ENCODE assay signal across 16 cellular contexts in genomic region chr2:188979730-188980123, GRCh38. TPM values are rescaled to one million over a fixed set of nuclear protein-coding genes. Genes with fewer than 3 reads are reported as not detected.
DNase-seq lines count a peak whose midpoint lies in the region; ATAC-seq, FAIRE-seq and TF ChIP-seq lines count a peak whose summit lies in the region.
"Had no signal": no experiment of that assay in that cellular context is flagged by ENCODE, and none has a peak within 500 bp of the region (broad histone marks: within the 10 kb centered on the region; RNA-seq: fewer than 3 reads in every experiment).

No MANE protein-coding gene starts in this region.

- CTCF ChIA-PET in SK-N-SH (lab: Yijun Ruan, JAX), result interaction anchor here (4.6 kb wide), 1 partner anchor 454 kb away, joined by 38 read pairs; no protein-coding TSS in a partner anchor
- CTCF ChIA-PET in CD4-positive, alpha-beta memory T cell (lab: Charles Lee; ENCODE audit: partially characterized antibody), result no interaction called here

- 12% methylated on average over 2 of the region's 2 CpGs for WGBS in SK-N-SH (ENCODE audit: low lambda C conversion rate)
- whole genome bisulfite sequencing in right cardiac atrium, result 53% methylated on average over 2 of the region's 2 CpGs

- H3K4me2 ChIP-seq in SK-N-SH, result peak overlapping the region; percentile 85
- peak overlapping the region; percentile 86 for H3K4me2 ChIP-seq in skeletal muscle satellite cell (ENCODE audit: low read length)

- H3K4me3 Mint-ChIP-seq in CD4-positive, alpha-beta memory T cell, result no peak overlapping the region
- H3K4me3 Mint-ChIP-seq: activated B cell treated with CpG ODN at 0.5 μM for 24 hours; CD4-positive, CD25-positive, alpha-beta regulatory T cell had no signal

- POLR2A ChIA-PET in SK-N-SH (lab: Yijun Ruan, JAX), result no interaction called here
- POLR2A ChIA-PET in CD4-positive, alpha-beta memory T cell (lab: Charles Lee; ENCODE audit: partially characterized antibody), result no interaction called here

- peak; percentile 21 for FAIRE-seq in D721Med (lab: Jason Lieb, UNC)

- H3K27ac ChIP-seq in SK-N-SH (ENCODE audit: low read depth in 2 of 2, low read length in 1 of 2) (peak overlapping the region; percentile 99 to 100), right cardiac atrium (ENCODE audit: low read length) (no peak overlapping the region)
- H3K27ac ChIP-seq in CD4-positive, alpha-beta memory T cell (ENCODE audit: low read depth, low read length), result no peak overlapping the region

- TF ChIP-seq EP300 in SK-N-SH (IDR thresholded peaks at IDR 0.05; ENCODE audit: borderline replicate concordance in 1 of 2, low read depth in 1 of 2, low read length in 1 of 2), result no peak

- H3K9me3 ChIP-seq in SK-N-SH, result no peaks in the 10 kb centered on the region
- H3K9me3 ChIP-seq in right cardiac atrium (ENCODE audit: control insufficient read depth, low read length), result no peaks in the 10 kb centered on the region
- H3K9me3 ChIP-seq in skeletal muscle satellite cell (replicated peaks; ENCODE audit: low read length), result no peaks in the 10 kb centered on the region
- no peaks in the 10 kb centered on the region for H3K9me3 ChIP-seq in CD4-positive, alpha-beta memory T cell (ENCODE audit: control insufficient read depth in 1 of 2, low read length in 2 of 2)

- no peak for TF ChIP-seq RAD21 in SK-N-SH (IDR thresholded peaks at IDR 0.05; ENCODE audit: low read length)

- no peaks in the 10 kb centered on the region for H3K9me2 ChIP-seq in SK-N-SH

- TF ChIP-seq CTCF in D721Med (IDR thresholded peaks at IDR 0.05; ENCODE audit: insufficient read depth, missing control alignments), result no peak
- no peak for TF ChIP-seq CTCF in SK-N-SH (IDR thresholded peaks at IDR 0.05)

- peak overlapping the region; percentile 96 for H3K9ac ChIP-seq in SK-N-SH
- peak overlapping the region; percentile 95 for H3K9ac ChIP-seq in skeletal muscle satellite cell (ENCODE audit: low read depth, low read length)

- H3F3A ChIP-seq in SK-N-SH (replicated peaks; ENCODE audit: insufficient read depth), result peaks cover 87% of the 10 kb centered on the region

- H3K4me3 ChIP-seq in SK-N-SH (ENCODE audit: low read depth in 2 of 2, low read length in 1 of 2), result peak overlapping the region; percentile 17 to 74; a peak in 2 of 4 replicates
- peak overlapping the region; percentile 45 for H3K4me3 ChIP-seq in right cardiac atrium (ENCODE audit: low read length)
- peak overlapping the region; percentile 49 for H3K4me3 ChIP-seq in skeletal muscle satellite cell (ENCODE audit: low read length)
- H3K4me3 ChIP-seq in CD4-positive, alpha-beta memory T cell (ENCODE audit: low read length in 2 of 2), result no peak overlapping the region

- H3K27ac Mint-ChIP-seq in CD4-positive, alpha-beta memory T cell, result no peak overlapping the region
- H3K27ac Mint-ChIP-seq: activated B cell treated with CpG ODN at 0.5 μM for 24 hours; CD4-positive, CD25-positive, alpha-beta regulatory T cell had no signal

- no peaks in the 10 kb centered on the region for H3K27me3 Mint-ChIP-seq in CD4-positive, alpha-beta memory T cell
- H3K27me3 Mint-ChIP-seq: activated B cell treated with CpG ODN at 0.5 μM for 24 hours; CD4-positive, CD25-positive, alpha-beta regulatory T cell had no signal

- H3K36me3 Mint-ChIP-seq in CD4-positive, alpha-beta memory T cell, result no peaks in the 10 kb centered on the region
- H3K36me3 Mint-ChIP-seq: CD4-positive, CD25-positive, alpha-beta regulatory T cell had no signal

- H2AFZ ChIP-seq in SK-N-SH (ENCODE audit: low read depth), result no peak overlapping the region

- peaks cover 16 to 63% of the 10 kb centered on the region in 2 experiments for H3K36me3 ChIP-seq in SK-N-SH (replicated peaks in 1 of 2; ENCODE audit: control insufficient read depth in 1 of 2, insufficient read depth in 2 of 2, low read length in 1 of 2)
- H3K36me3 ChIP-seq in skeletal muscle satellite cell (ENCODE audit: insufficient read depth, low read length), result no peaks in the 10 kb centered on the region
- no peaks in the 10 kb centered on the region for H3K36me3 ChIP-seq in CD4-positive, alpha-beta memory T cell (ENCODE audit: insufficient read depth, low read length)

- intact Hi-C loops in right cardiac atrium (cut with DNase I), result loop anchor here in 3 of 4 donors (10.0 kb wide), 2 partner anchors 195 to 455 kb away; no protein-coding TSS in a partner anchor
- intact Hi-C loops in CD4-positive, alpha-beta memory T cell (cut with micrococcal nuclease), result no loop called here

- H3K4me1 Mint-ChIP-seq in CD4-positive, alpha-beta memory T cell, result peaks cover 0 to 7% (median 4%) of the 10 kb centered on the region in 4 donors
- H3K4me1 Mint-ChIP-seq: activated B cell treated with CpG ODN at 0.5 μM for 24 hours had no signal

- no peaks in the 10 kb centered on the region for H3K27me3 ChIP-seq in SK-N-SH (ENCODE audit: insufficient read depth)
- H3K27me3 ChIP-seq in right cardiac atrium (ENCODE audit: control insufficient read depth, insufficient read depth), result no peaks in the 10 kb centered on the region
- no peaks in the 10 kb centered on the region for H3K27me3 ChIP-seq in skeletal muscle satellite cell (ENCODE audit: control insufficient read depth, insufficient read depth, low read length)
- H3K27me3 ChIP-seq in CD4-positive, alpha-beta memory T cell (ENCODE audit: insufficient read depth, low read length), result no peaks in the 10 kb centered on the region

- no peaks in the 10 kb centered on the region for H3K9me3 Mint-ChIP-seq in CD4-positive, alpha-beta memory T cell
- H3K9me3 Mint-ChIP-seq: activated B cell treated with CpG ODN at 0.5 μM for 24 hours; activated T-cell treated with anti-CD3 and anti-CD28 coated beads, Interleukin-2, amount 50 U/mL, for 72 hours; CD4-positive, CD25-positive, alpha-beta regulatory T cell had no signal

- ATAC-seq in right cardiac atrium (no peak), HG02571 (IDR thresholded peaks at IDR 0.05; ENCODE audit: unreplicated experiment) (no peak)
- no peak for ATAC-seq in activated CD4-positive, CD25-positive, alpha-beta regulatory T cell treated with anti-CD3 and anti-CD28 coated beads, Interleukin-2, amount 50 U/mL, for 24 hours

- H3K79me2 ChIP-seq in SK-N-SH (ENCODE audit: insufficient read depth), result peaks cover 99% of the 10 kb centered on the region

- peaks cover 9 to 35% of the 10 kb centered on the region in 2 experiments for H3K4me1 ChIP-seq in SK-N-SH (ENCODE audit: control insufficient read depth in 1 of 2, insufficient read depth in 2 of 2, low read depth in 1 of 2, low read length in 1 of 2)
- H3K4me1 ChIP-seq in right cardiac atrium (ENCODE audit: control insufficient read depth, insufficient read depth, low read length), result no peaks in the 10 kb centered on the region
- H3K4me1 ChIP-seq in skeletal muscle satellite cell (ENCODE audit: control insufficient read depth, insufficient read depth, low read length), result peaks cover 48% of the 10 kb centered on the region
- no peaks in the 10 kb centered on the region for H3K4me1 ChIP-seq in CD4-positive, alpha-beta memory T cell (ENCODE audit: insufficient read depth, low read length)

- no peak for DNase-seq in D721Med (ENCODE audit: insufficient read length, low spot score)
- DNase-seq in SK-N-SH, result no peak
- DNase-seq in right cardiac atrium, result no peak
- DNase-seq in CD4-positive, alpha-beta memory T cell, result no peak
- DNase-seq in NCI-H146 (lab: John Stamatoyannopoulos, UW), result no peak
- DNase-seq: activated B cell treated with CpG ODN at 0.5 μM for 24 hours; activated T-cell treated with anti-CD3 and anti-CD28 coated beads, Interleukin-2, amount 50 U/mL, for 72 hours; CD4-positive, CD25-positive, alpha-beta regulatory T cell; foreskin melanocyte; NCI-H1105; NCI-H526 treated with DMSO at 0.1 percent for 48 hours; posterior cingulate gyrus had no signal

- H4K20me1 ChIP-seq in SK-N-SH (ENCODE audit: insufficient read depth), result no peaks in the 10 kb centered on the region

TF ChIP-seq in SK-N-SH, 30 proteins besides CTCF, POLR2A, EP300 and RAD21 (continues in another document):
- TF ChIP-seq CHD2 (IDR thresholded peaks at IDR 0.05; ENCODE audit: low read length, partially characterized antibody), result no peak
- no peak for TF ChIP-seq ZBTB33 (IDR thresholded peaks at IDR 0.05; ENCODE audit: borderline replicate concordance, low read depth)
- TF ChIP-seq RFX5 (IDR thresholded peaks at IDR 0.05; ENCODE audit: low read length), result no peak
- TF ChIP-seq TEAD4 (IDR thresholded peaks at IDR 0.05; ENCODE audit: borderline replicate concordance, insufficient read depth), result no peak
- TF ChIP-seq ELF1 (IDR thresholded peaks at IDR 0.05), result no peak
- TF ChIP-seq PBX3 (IDR thresholded peaks at IDR 0.05), result no peak
- TF ChIP-seq GABPA (IDR thresholded peaks at IDR 0.05; ENCODE audit: low read depth), result no peak
- TF ChIP-seq RCOR1 (IDR thresholded peaks at IDR 0.05; ENCODE audit: low read length), result no peak
- TF ChIP-seq RXRA (IDR thresholded peaks at IDR 0.05; ENCODE audit: borderline replicate concordance, low read depth), result no peak

RNA-seq across cellular contexts. Expression of gene COL3A1, which starts 5.6 kb away (rescaled TPM):
- polyA plus RNA-seq in SK-N-SH (2012; rRNA removed) (900 and 987 TPM in 2 replicates), right cardiac atrium (48.2 TPM)
- 795 and 912 TPM in 2 replicates for polyA plus RNA-seq in SK-N-SH (2012; cell fraction: cytosol; rRNA removed)
- polyA plus RNA-seq in SK-N-SH (2012; cell fraction: nucleus; rRNA removed), result 770 and 1,016 TPM in 2 replicates
- 100 to 1,000 TPM; 104 to 343 (median 177) TPM for total RNA-seq in right cardiac atrium
- total RNA-seq in skeletal muscle satellite cell (2012; rRNA removed), result 609 and 867 TPM in 2 replicates
- not detected for total RNA-seq in CD4-positive, alpha-beta memory T cell
- polyA plus RNA-seq in CD4-positive, alpha-beta memory T cell, result not detected
- total RNA-seq: activated B cell treated with CpG ODN at 0.5 μM for 24 hours; CD4-positive, CD25-positive, alpha-beta regulatory T cell; HT1080 had no signal
- polyA plus RNA-seq: CD4-positive, CD25-positive, alpha-beta regulatory T cell had no signal

Comparison
In these comparisons a context has a peak if more than half of its experiments do, and no peak if none do; other contexts are left out.
1. H3K27ac ChIP-seq: peak in SK-N-SH (2 of 2); none in right cardiac atrium (single experiment) and CD4-positive, alpha-beta memory T cell (single experiment).
2. H3K4me3 ChIP-seq: peak in SK-N-SH (2 of 2), right cardiac atrium (single experiment) and skeletal muscle satellite cell (single experiment); none in CD4-positive, alpha-beta memory T cell (0 of 2).
3. RNA of gene COL3A1, which starts 5.6 kb away (polyA plus RNA-seq): 770 to 1,016 TPM in SK-N-SH and 48.2 TPM in right cardiac atrium (single experiment); not detected in CD4-positive, alpha-beta memory T cell; every median in the first group is over 10 times any median in the second.